Comparison of ENCODE assay signal across 8 cellular contexts in the genomic region with DNA sequence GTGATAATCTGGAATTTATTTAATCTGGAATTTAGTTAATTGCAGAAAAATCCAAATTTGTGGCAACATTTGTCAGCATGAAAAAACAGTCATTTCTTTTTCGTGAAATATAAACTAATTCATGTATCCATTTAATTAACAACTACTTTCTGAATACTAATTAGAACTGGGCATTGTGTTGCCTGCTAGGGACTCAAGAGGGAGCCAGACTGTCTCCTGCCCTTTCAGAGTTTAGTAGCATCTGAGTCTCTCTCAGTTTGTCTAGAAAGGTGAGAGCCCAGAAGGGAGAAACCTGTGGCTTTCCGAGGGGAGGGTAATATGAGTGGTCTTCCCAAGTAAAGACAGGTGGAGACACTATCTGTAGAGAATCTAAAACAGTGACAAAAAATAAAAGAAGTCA.
DNase-seq lines count a peak whose midpoint lies in the region; ATAC-seq and TF ChIP-seq lines count a peak whose summit lies in the region.

No MANE protein-coding gene starts in this region.

- H3K4ac ChIP-seq in neuronal stem cell (ENCODE audit: low read length) = no peak overlapping the region

- intact Hi-C loops in A673 (cut with micrococcal nuclease; ENCODE audit: unreplicated experiment) = no loop called here
- intact Hi-C loops in adrenal gland (cut with DNase I) = no loop called here

- no peak overlapping the region for H2BK15ac ChIP-seq in neuronal stem cell (ENCODE audit: low read length)

- no peak overlapping the region for H3K9ac ChIP-seq in neuronal stem cell (ENCODE audit: low read depth, low read length, poor library complexity)

- no peaks in the 10 kb centered on the region for H3K9me3 ChIP-seq in A673 (ENCODE audit: low read depth, low read length, poor library complexity, severe bottlenecking)
- H3K9me3 ChIP-seq in WERI-Rb-1 (ENCODE audit: severe bottlenecking) = no peaks in the 10 kb centered on the region
- no peaks in the 10 kb centered on the region for H3K9me3 ChIP-seq in adrenal gland (replicated peaks in 1 of 3)
- no peaks in the 10 kb centered on the region for H3K9me3 ChIP-seq in neuronal stem cell (replicated peaks in 1 of 2; ENCODE audit: control insufficient read depth in 2 of 2, insufficient read depth in 1 of 2, low read depth in 1 of 2, low read length in 2 of 2)

- H3K4me3 ChIP-seq in A673 (ENCODE audit: low read depth, low read length, poor library complexity, severe bottlenecking) = no peak overlapping the region
- no peak overlapping the region for H3K4me3 ChIP-seq in WERI-Rb-1 (ENCODE audit: low read depth, low read length)
- H3K4me3 ChIP-seq in adrenal gland = no peak overlapping the region
- H3K4me3 ChIP-seq in neuronal stem cell (ENCODE audit: low read length in 2 of 2) = no peak overlapping the region

- H4K8ac ChIP-seq in neuronal stem cell (ENCODE audit: low read depth, low read length) = no peak overlapping the region

- 64 to 75% (median 70%) methylated on average over 2 of the region's 2 CpGs for WGBS in adrenal gland, 4 donors
- WGBS in neuronal stem cell (ENCODE audit: extremely low coverage in 2 of 2, insufficient read length in 2 of 2, insufficient replicate concordance in 1 of 2), 2 donors = no CpG with 5 or more reads among the region's 2 CpGs

- no peak overlapping the region for H4K91ac ChIP-seq in neuronal stem cell (ENCODE audit: low read depth, low read length, poor library complexity)

- no peak overlapping the region for H3K18ac ChIP-seq in neuronal stem cell (ENCODE audit: low read length)

- peak; percentile 93 for ATAC-seq in GM18867 (IDR thresholded peaks at IDR 0.05; ENCODE audit: unreplicated experiment)
- ATAC-seq in HG02981 (IDR thresholded peaks at IDR 0.05; ENCODE audit: unreplicated experiment) = peak; percentile 70

- H3K27me3 ChIP-seq in A673 (replicated peaks; ENCODE audit: insufficient read depth, low read depth, low read length, poor library complexity) (no peaks in the 10 kb centered on the region), WERI-Rb-1 (ENCODE audit: insufficient read depth, low read depth, severe bottlenecking) (no peaks in the 10 kb centered on the region), adrenal gland (no peaks in the 10 kb centered on the region), neuronal stem cell (ENCODE audit: control insufficient read depth in 3 of 3, insufficient read depth in 3 of 3, low read depth in 1 of 3, low read length in 3 of 3) (no peaks in the 10 kb centered on the region)

- H3K4me2 ChIP-seq in neuronal stem cell (ENCODE audit: insufficient read depth, low read length, poor library complexity, severe bottlenecking) = no peak overlapping the region

- H3K14ac ChIP-seq in neuronal stem cell (ENCODE audit: low read length) = no peak overlapping the region

- no TSS peak for BruUV-seq in A673 (replicated peaks; lab: Mats Ljungman, UMichigan)

- no peak overlapping the region for H2BK120ac ChIP-seq in neuronal stem cell (ENCODE audit: low read depth, low read length)

- H3K23ac ChIP-seq in neuronal stem cell (ENCODE audit: low read depth, low read length, poor library complexity) = no peak overlapping the region

- TF ChIP-seq POLR2A in adrenal gland (IDR thresholded peaks at IDR 0.05) = no peak

- CTCF ChIA-PET in A673 (lab: Charles Lee) = no interaction called here

- DNase-seq in A673 (ENCODE audit: low spot score) (peak; percentile 16), WERI-Rb-1 (no peak), NCI-H1436 (lab: John Stamatoyannopoulos, UW) (no peak), G401 (ENCODE audit: low spot score) (no peak), adrenal gland (no peak), neuronal stem cell (ENCODE audit: low spot score) (no peak)

- H2BK5ac ChIP-seq in neuronal stem cell (ENCODE audit: low read length) = no peak overlapping the region

- POLR2A ChIA-PET in A673 (lab: Charles Lee; ENCODE audit: low non-redundant PET) = no interaction called here

- no peak overlapping the region for H3K27ac ChIP-seq in A673 (ENCODE audit: low read depth, low read length, poor library complexity, severe bottlenecking)
- H3K27ac ChIP-seq in WERI-Rb-1 = no peak overlapping the region
- H3K27ac ChIP-seq in adrenal gland = no peak overlapping the region
- H3K27ac ChIP-seq in neuronal stem cell (replicated peaks; ENCODE audit: low read length) = no peak overlapping the region

- H2AFZ ChIP-seq in neuronal stem cell (ENCODE audit: low read length) = no peak overlapping the region

- H2BK12ac ChIP-seq in neuronal stem cell (ENCODE audit: low read length) = no peak overlapping the region

- no peak overlapping the region for H2AK5ac ChIP-seq in neuronal stem cell (ENCODE audit: low read depth, low read length)

- no peaks in the 10 kb centered on the region for H3K79me1 ChIP-seq in neuronal stem cell (ENCODE audit: low read depth, low read length)

- TF ChIP-seq CTCF in A673 (conservative IDR thresholded peaks at IDR 0.05; ENCODE audit: low read depth, low read length) (peak; percentile 54), WERI-Rb-1 (IDR thresholded peaks at IDR 0.05; ENCODE audit: low read depth, low read length) (0 out of 2 replicates have a peak, but pooled peaks have one; percentile 15), adrenal gland (IDR thresholded peaks at IDR 0.05) (no peak)

- H3K4me1 ChIP-seq in A673 (ENCODE audit: insufficient read depth, low read length, poor library complexity, severe bottlenecking) = peaks cover 6% of the 10 kb centered on the region
- H3K4me1 ChIP-seq in adrenal gland (replicated peaks in 1 of 2) = no peaks in the 10 kb centered on the region
- H3K4me1 ChIP-seq in neuronal stem cell (ENCODE audit: control insufficient read depth in 2 of 2, insufficient read depth in 1 of 2, low read depth in 1 of 2, low read length in 2 of 2) = no peaks in the 10 kb centered on the region

- in situ Hi-C loops in G401 (cut with HindIII; ENCODE audit: low sequenced_read_pairs) = no loop called here

- H3K36me3 ChIP-seq in A673 (ENCODE audit: insufficient read depth, low read length, poor library complexity, severe bottlenecking) (no peaks in the 10 kb centered on the region), WERI-Rb-1 (no peaks in the 10 kb centered on the region), adrenal gland (replicated peaks in 1 of 2) (no peaks in the 10 kb centered on the region), neuronal stem cell (replicated peaks in 1 of 2; ENCODE audit: control insufficient read depth in 2 of 2, insufficient read depth in 2 of 2, low read length in 2 of 2) (no peaks in the 10 kb centered on the region)

Comparison
In these comparisons a context has a peak if more than half of its experiments do, and no peak if none do; other contexts are left out.
1. CTCF ChIP-seq: peak in A673 (single experiment) and WERI-Rb-1 (single experiment); none in adrenal gland (0 of 6).